1 cellular context compared by ENCODE assay signal in the genomic region with DNA sequence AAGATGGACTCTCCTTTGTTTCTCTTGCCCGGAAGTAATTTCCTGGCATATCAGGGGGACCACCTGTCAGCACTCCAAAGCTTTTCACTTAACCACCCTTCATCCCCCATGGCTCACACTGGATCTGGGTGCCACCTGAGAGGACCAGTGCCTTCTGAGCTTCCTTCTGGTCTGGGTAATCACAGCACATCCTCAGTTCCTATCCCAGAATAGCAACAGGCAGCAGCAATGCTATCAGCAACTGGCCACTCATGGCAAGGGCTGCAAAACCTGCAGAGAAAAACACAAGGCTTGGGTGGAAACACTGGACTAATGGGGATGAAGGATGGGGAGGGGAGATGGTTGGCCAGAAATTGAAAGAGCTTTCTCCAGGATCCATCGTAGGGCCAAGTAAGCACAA.
TF ChIP-seq lines count a peak whose summit lies in the region.

No MANE protein-coding gene starts in this region.

TF ChIP-seq in IMR-90, 13 proteins besides CTCF, POLR2A, EP300 and RAD21 (continued from another document):
- TF ChIP-seq MXI1 (IDR thresholded peaks at IDR 0.05; ENCODE audit: borderline replicate concordance, low read depth, low read length) (no peak), RCOR1 (IDR thresholded peaks at IDR 0.05; ENCODE audit: insufficient replicate concordance, low read length) (no peak), NFE2L2 (IDR thresholded peaks at IDR 0.05; ENCODE audit: low read depth, low read length) (no peak), BHLHE40 (IDR thresholded peaks at IDR 0.05; ENCODE audit: low read depth, low read length) (no peak), CEBPB (IDR thresholded peaks at IDR 0.05; ENCODE audit: low read depth, low read length) (no peak), MAZ (IDR thresholded peaks at IDR 0.05; ENCODE audit: borderline replicate concordance, low read depth, low read length) (no peak), MAFK (IDR thresholded peaks at IDR 0.05; ENCODE audit: low read depth, low read length) (no peak), CHD1 (IDR thresholded peaks at IDR 0.05; ENCODE audit: low read depth, low read length) (no peak)
